Comparison of ENCODE assay signal across 12 cellular contexts in the genomic region with DNA sequence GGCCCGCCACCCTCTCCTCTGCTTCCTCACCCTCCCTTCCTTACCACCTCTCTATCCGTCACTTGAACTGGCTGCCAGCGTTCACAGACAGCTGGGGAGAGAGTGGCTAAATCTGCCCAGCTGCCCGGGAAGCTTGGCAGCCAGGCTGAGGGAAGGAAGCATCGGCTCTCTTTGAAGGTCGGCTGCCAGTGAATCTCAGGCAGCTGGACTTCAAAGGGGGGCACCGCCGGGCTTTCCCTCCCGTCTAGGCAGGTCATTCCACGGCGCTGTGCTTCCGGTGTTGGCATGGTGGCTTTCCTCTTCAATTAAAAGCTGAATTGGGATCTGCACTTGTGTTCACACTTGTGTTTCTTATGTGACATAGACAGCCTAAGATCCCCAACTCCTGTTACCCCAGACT.
DNase-seq lines count a peak whose midpoint lies in the region; ATAC-seq and TF ChIP-seq lines count a peak whose summit lies in the region.
"Had no signal": no experiment of that assay in that cellular context is flagged by ENCODE, and none has a peak within 500 bp of the region (broad histone marks: within the 10 kb centered on the region; RNA-seq: fewer than 3 reads in every experiment).

No MANE protein-coding gene starts in this region.

- no peaks in the 10 kb centered on the region for H4K20me1 ChIP-seq in OCI-LY7 (ENCODE audit: insufficient read depth, low read length)

- intact Hi-C loops in OCI-LY7 (cut with micrococcal nuclease; ENCODE audit: unreplicated experiment) = no loop called here

- H3K9me3 ChIP-seq in OCI-LY7 (ENCODE audit: low read length) = no peaks in the 10 kb centered on the region
- H3K9me3 ChIP-seq: vagina had no signal

- no peak overlapping the region for H3K27ac ChIP-seq in OCI-LY7 (ENCODE audit: low read depth, low read length, poor library complexity, severe bottlenecking)
- H3K27ac ChIP-seq: vagina had no signal

- H3K36me3 Mint-ChIP-seq in nephron progenitor cell (ENCODE audit: low read depth) = peaks cover 10% of the 10 kb centered on the region

- H3K9me3 Mint-ChIP-seq in nephron progenitor cell = peaks cover 6% of the 10 kb centered on the region
- H3K9me3 Mint-ChIP-seq: activated T-helper 17 cell treated with anti-CD3 and anti-CD28 coated beads, Interleukin-2, amount 50 U/mL, for 72 hours had no signal

- no peak for ATAC-seq in HG02588 (IDR thresholded peaks at IDR 0.05; ENCODE audit: unreplicated experiment)
- ATAC-seq: activated T-helper 17 cell treated with anti-CD3 and anti-CD28 coated beads, Interleukin-2, amount 50 U/mL, for 72 hours had no signal

- H3K27ac Mint-ChIP-seq in nephron progenitor cell = peak overlapping the region; percentile 59
- H3K27ac Mint-ChIP-seq: activated T-helper 17 cell treated with anti-CD3 and anti-CD28 coated beads, Interleukin-2, amount 50 U/mL, for 72 hours had no signal

- H3K4me1 Mint-ChIP-seq in nephron progenitor cell = peaks cover 6% of the 10 kb centered on the region
- H3K4me1 Mint-ChIP-seq: activated T-helper 17 cell treated with anti-CD3 and anti-CD28 coated beads, Interleukin-2, amount 50 U/mL, for 72 hours had no signal

- no peak overlapping the region for H3K4me2 ChIP-seq in OCI-LY7 (ENCODE audit: low read length)

- H3K79me2 ChIP-seq in OCI-LY7 (ENCODE audit: insufficient read depth, low read depth, low read length) = no peaks in the 10 kb centered on the region

- H2AFZ ChIP-seq in OCI-LY7 (ENCODE audit: low read length) = no peak overlapping the region

- no peaks in the 10 kb centered on the region for H3K9me2 ChIP-seq in OCI-LY7 (ENCODE audit: insufficient read depth, low read length)

- CTCF ChIA-PET in OCI-LY7 (lab: Charles Lee; ENCODE audit: unreplicated experiment) = no interaction called here

- no peaks in the 10 kb centered on the region for H3K36me3 ChIP-seq in OCI-LY7 (ENCODE audit: insufficient read depth, low read length)
- H3K36me3 ChIP-seq: vagina had no signal

- DNase-seq in Ammon's horn (ENCODE audit: low spot score) (peak; percentile 61), NCI-H446 (lab: John Stamatoyannopoulos, UW) (peak; percentile 87 to 91), globus pallidus (ENCODE audit: low spot score) (peak; percentile 42), nephron progenitor cell (peak; percentile 36), OCI-LY7 (ENCODE audit: low spot score) (no peak)
- no peak for DNase-seq in stimulated activated CD4-positive, alpha-beta T cell treated with anti-CD3 and anti-CD28 coated beads, Interleukin-1b, Interleukin-23, amount 100 ng/mL, for 48 hours
- DNase-seq in activated CD8-positive, alpha-beta memory T cell treated with anti-CD3 and anti-CD28 coated beads for 24 hours = no peak
- DNase-seq: effector memory CD4-positive, alpha-beta T cell; stimulated activated CD4-positive, alpha-beta T cell treated with anti-CD3 and anti-CD28 coated beads, Interleukin-4, amount 100 ng/mL, for 24 hours had no signal

- H3K4me3 Mint-ChIP-seq in nephron progenitor cell = no peak overlapping the region
- H3K4me3 Mint-ChIP-seq: activated T-helper 17 cell treated with anti-CD3 and anti-CD28 coated beads, Interleukin-2, amount 50 U/mL, for 72 hours had no signal

- no peak overlapping the region for H3K4me3 ChIP-seq in OCI-LY7 (ENCODE audit: low read depth, low read length, poor library complexity, severe bottlenecking)
- H3K4me3 ChIP-seq: vagina had no signal

- H3K27me3 Mint-ChIP-seq in nephron progenitor cell (ENCODE audit: low read depth, poor library complexity) = peaks cover 4% of the 10 kb centered on the region
- H3K27me3 Mint-ChIP-seq: activated T-helper 17 cell treated with anti-CD3 and anti-CD28 coated beads, Interleukin-2, amount 50 U/mL, for 72 hours had no signal

- POLR2A ChIA-PET in OCI-LY7 (lab: Charles Lee) = no interaction called here

- TF ChIP-seq CTCF in nephron progenitor cell (IDR thresholded peaks at IDR 0.05) (no peak), OCI-LY7 (conservative IDR thresholded peaks at IDR 0.05; ENCODE audit: low read length) (no peak)

- BruUV-seq in OCI-LY7 (replicated peaks; lab: Mats Ljungman, UMichigan) = no TSS peak

- no peaks in the 10 kb centered on the region for H3K4me1 ChIP-seq in OCI-LY7 (ENCODE audit: insufficient read depth, low read length, poor library complexity, severe bottlenecking)
- H3K4me1 ChIP-seq: vagina had no signal

Comparison
In these comparisons a context has a peak if more than half of its experiments do, and no peak if none do; other contexts are left out.
1. DNase-seq: peak in Ammon's horn (single experiment), NCI-H446 (2 of 2), globus pallidus (single experiment) and nephron progenitor cell (single experiment); none in stimulated activated CD4-positive, alpha-beta T cell treated with anti-CD3 and anti-CD28 coated beads, Interleukin-1b, Interleukin-23, amount 100 ng/mL, for 48 hours (single experiment), OCI-LY7 (single experiment) and activated CD8-positive, alpha-beta memory T cell treated with anti-CD3 and anti-CD28 coated beads for 24 hours (single experiment).